ENCODE assay signal across 23 cellular contexts in genomic region chr12:28051516-28052456, GRCh38.
DNase-seq lines count a peak whose midpoint lies in the region; ATAC-seq and TF ChIP-seq lines count a peak whose summit lies in the region.
"Had no signal": no experiment of that assay in that cellular context is flagged by ENCODE, and none has a peak within 500 bp of the region (broad histone marks: within the 10 kb centered on the region; RNA-seq: fewer than 3 reads in every experiment).

No MANE protein-coding gene starts in this region.

- no peak for ATAC-seq in GM19455 (IDR thresholded peaks at IDR 0.05; ENCODE audit: unreplicated experiment)
- ATAC-seq: activated T-cell treated with anti-CD3 and anti-CD28 coated beads, Interleukin-2, amount 50 U/mL, for 72 hours; left colon; T-helper 17 cell had no signal

- no peak overlapping the region for H3K4me3 ChIP-seq in AG09309 (ENCODE audit: control insufficient read depth, low read depth, low read length)
- H3K4me3 ChIP-seq: esophagus muscularis mucosa, upper lobe of left lung had no signal

- peak; percentile 48 for DNase-seq in AG09309 (ENCODE audit: low read depth)
- peak; percentile 8 for DNase-seq in NCI-H226
- no peak for DNase-seq in epithelial cell of prostate (ENCODE audit: low read depth, low spot score)
- DNase-seq in iris pigment epithelial cell (ENCODE audit: low read depth): peak; percentile 85
- DNase-seq in NCI-H748 treated with DMSO at 0.1 percent for 48 hours (lab: John Stamatoyannopoulos, UW): no peak
- DNase-seq in CD1c-positive myeloid dendritic cell (ENCODE audit: extremely low spot score): no peak
- DNase-seq in hippocampal formation (lab: John Stamatoyannopoulos, UW): no peak
- DNase-seq: activated CD4-positive, alpha-beta memory T cell treated with anti-CD3 and anti-CD28 coated beads, Interleukin-2, amount 10 ng/mL, durations not matched to agents 7 days and 5 days; activated naive CD8-positive, alpha-beta T cell treated with anti-CD3 and anti-CD28 coated beads for 36 hours; activated T-cell treated with anti-CD3 and anti-CD28 coated beads, Interleukin-2, amount 50 U/mL, for 72 hours; caudate nucleus; CD8-positive, alpha-beta memory T cell; H9; left colon; midbrain; NCI-H2029; NCI-H510A; stimulated activated naive CD4-positive, alpha-beta T cell; T-helper 17 cell; upper lobe of left lung; WERI-Rb-1 had no signal

- TF ChIP-seq CTCF in AG09309 (IDR thresholded peaks at IDR 0.05; ENCODE audit: control insufficient read depth, insufficient read depth, low read depth, low read length, missing control alignments): no peak

- peak overlapping the region; percentile 54 for H3K27ac ChIP-seq in epithelial cell of prostate
- H3K27ac ChIP-seq: esophagus muscularis mucosa, upper lobe of left lung, WERI-Rb-1 had no signal

Comparison
In these comparisons a context has a peak if more than half of its experiments do, and no peak if none do; other contexts are left out.
1. DNase-seq: peak in AG09309 (single experiment), NCI-H226 (single experiment) and iris pigment epithelial cell (single experiment); none in epithelial cell of prostate (single experiment), NCI-H748 treated with DMSO at 0.1 percent for 48 hours (single experiment), CD1c-positive myeloid dendritic cell (single experiment) and hippocampal formation (0 of 2).